Comparison of ENCODE assay signal across 18 cellular contexts in genomic region chr13:98224557-98224956, GRCh38. TPM values are rescaled to one million over a fixed set of nuclear protein-coding genes. Genes with fewer than 3 reads are reported as not detected.
DNase-seq lines count a peak whose midpoint lies in the region; ATAC-seq and TF ChIP-seq lines count a peak whose summit lies in the region.
"Had no signal": no experiment of that assay in that cellular context is flagged by ENCODE, and none has a peak within 500 bp of the region (broad histone marks: within the 10 kb centered on the region; RNA-seq: fewer than 3 reads in every experiment).

No MANE protein-coding gene starts in this region.

- ATAC-seq in GM18520 (IDR thresholded peaks at IDR 0.05; ENCODE audit: unreplicated experiment): no peak
- ATAC-seq in HG02973 (IDR thresholded peaks at IDR 0.05; ENCODE audit: unreplicated experiment): no peak
- ATAC-seq: Panc1 had no signal

- no peak overlapping the region for H3K4me3 Mint-ChIP-seq in neural progenitor cell

- no peaks in the 10 kb centered on the region for H3K4me1 ChIP-seq in neural progenitor cell

- H3K27ac Mint-ChIP-seq in neural progenitor cell: peak overlapping the region; percentile 18

- H3K27ac ChIP-seq in neural progenitor cell: no peak overlapping the region
- H3K27ac ChIP-seq: BLaER1 had no signal

- no peak overlapping the region for H2AFZ ChIP-seq in neural progenitor cell (replicated peaks)

- H3K27me3 ChIP-seq in neural progenitor cell: no peaks in the 10 kb centered on the region
- H3K27me3 ChIP-seq: BLaER1 had no signal

- H3K4me1 Mint-ChIP-seq in neural progenitor cell: peaks cover 15% of the 10 kb centered on the region

- H3K9me3 ChIP-seq in neural progenitor cell (ENCODE audit: low read depth): no peaks in the 10 kb centered on the region

- no peak overlapping the region for H3K4me2 ChIP-seq in neural progenitor cell
- H3K4me2 ChIP-seq: BLaER1 had no signal

- H3K79me2 ChIP-seq in neural progenitor cell (ENCODE audit: low read depth): peaks cover 38% of the 10 kb centered on the region

- H3F3A ChIP-seq in neural progenitor cell (ENCODE audit: low read depth): no peaks in the 10 kb centered on the region

- no peak overlapping the region for H3K9ac ChIP-seq in neural progenitor cell
- H3K9ac ChIP-seq: BLaER1 had no signal

- DNase-seq in DMS79 treated with DMSO at 0.1 percent for 48 hours (lab: John Stamatoyannopoulos, UW) (peak; percentile 75), DMS79 (lab: John Stamatoyannopoulos, UW) (no peak), epithelial cell of proximal tubule (ENCODE audit: low read depth) (no peak), neural progenitor cell (ENCODE audit: low spot score) (no peak), NCI-H2107 treated with DMSO at 0.1 percent for 48 hours (lab: John Stamatoyannopoulos, UW; ENCODE audit: unreplicated experiment) (no peak)
- no peak for DNase-seq in stimulated activated CD4-positive, alpha-beta T cell treated with anti-CD3 and anti-CD28 coated beads, Interleukin-4, amount 100 ng/mL, for 4 hours
- DNase-seq: 8988T, DMS153, Karpas-422, MM.1S, NCI-H1930, NCI-H510A, NCI-H82, Right ventricle myocardium superior had no signal

- H3K4me3 ChIP-seq in epithelial cell of proximal tubule (ENCODE audit: low read depth, low read length) (no peak overlapping the region), neural progenitor cell (no peak overlapping the region)
- H3K4me3 ChIP-seq: BLaER1 had no signal

- no peaks in the 10 kb centered on the region for H3K36me3 ChIP-seq in neural progenitor cell

- H3K9me3 Mint-ChIP-seq in neural progenitor cell: peaks cover 31% of the 10 kb centered on the region

- peaks cover 6% of the 10 kb centered on the region for H3K27me3 Mint-ChIP-seq in neural progenitor cell (ENCODE audit: insufficient read depth, low read depth)

- peaks cover 7% of the 10 kb centered on the region for H4K20me1 ChIP-seq in neural progenitor cell (ENCODE audit: low read depth)
- H4K20me1 ChIP-seq: BLaER1 had no signal

- peaks cover 33% of the 10 kb centered on the region for H3K36me3 Mint-ChIP-seq in neural progenitor cell

- peak; percentile 3 for TF ChIP-seq CTCF in epithelial cell of proximal tubule (conservative IDR thresholded peaks at IDR 0.05; ENCODE audit: low read depth, low read length)
- TF ChIP-seq CTCF in neural progenitor cell (IDR thresholded peaks at IDR 0.05): no peak

RNA-seq across cellular contexts. Expression of gene RNF113B, which starts 47.5 kb away (rescaled TPM):
- total RNA-seq in epithelial cell of proximal tubule (not detected in 2 replicates), neural progenitor cell (ENCODE audit: low replicate concordance) (not detected in 2 replicates)
- total RNA-seq: Right ventricle myocardium superior had no signal
